22 cellular contexts compared by ENCODE assay signal in genomic region chr9:69715096-69715495, GRCh38. TPM values are rescaled to one million over a fixed set of nuclear protein-coding genes. Genes with fewer than 3 reads are reported as not detected.
"Had no signal": no experiment of that assay in that cellular context is flagged by ENCODE, and none has a peak within 500 bp of the region (broad histone marks: within the 10 kb centered on the region; RNA-seq: fewer than 3 reads in every experiment).

No MANE protein-coding gene starts in this region.

- H3K9me3 ChIP-seq: MG63, SJSA1 had no signal

- ATAC-seq: HepG2 had no signal

- H3K4me1 ChIP-seq: SJSA1 had no signal

- H3K4me3 ChIP-seq: MG63, SJSA1, SK-N-MC had no signal

- H3K27ac ChIP-seq: SJSA1, SK-N-MC had no signal

- H3K27me3 ChIP-seq: MG63, SJSA1 had no signal

- DNase-seq: IMR-90, Karpas-422, KG1, MG63, NCI-H1092, NCI-H1105 treated with DMSO at 0.1 percent for 48 hours, NCI-H1417 treated with DMSO at 0.1 percent for 48 hours, NCI-H146, NCI-H1694 treated with DMSO at 0.1 percent for 48 hours, NCI-H1930, NCI-H2081, NCI-H2107, NCI-H2227 treated with DMSO at 0.1 percent for 48 hours, NCI-H524, NCI-H526 treated with DMSO at 0.1 percent for 48 hours, NCI-H748 treated with DMSO at 0.1 percent for 48 hours, Right ventricle myocardium superior, RPMI8226, SIG-M5 had no signal

RNA-seq across cellular contexts. Expression of gene APBA1, which starts 42.9 kb away (rescaled TPM):
- polyA plus RNA-seq: HepG2 had no signal
